In the genomic region with DNA sequence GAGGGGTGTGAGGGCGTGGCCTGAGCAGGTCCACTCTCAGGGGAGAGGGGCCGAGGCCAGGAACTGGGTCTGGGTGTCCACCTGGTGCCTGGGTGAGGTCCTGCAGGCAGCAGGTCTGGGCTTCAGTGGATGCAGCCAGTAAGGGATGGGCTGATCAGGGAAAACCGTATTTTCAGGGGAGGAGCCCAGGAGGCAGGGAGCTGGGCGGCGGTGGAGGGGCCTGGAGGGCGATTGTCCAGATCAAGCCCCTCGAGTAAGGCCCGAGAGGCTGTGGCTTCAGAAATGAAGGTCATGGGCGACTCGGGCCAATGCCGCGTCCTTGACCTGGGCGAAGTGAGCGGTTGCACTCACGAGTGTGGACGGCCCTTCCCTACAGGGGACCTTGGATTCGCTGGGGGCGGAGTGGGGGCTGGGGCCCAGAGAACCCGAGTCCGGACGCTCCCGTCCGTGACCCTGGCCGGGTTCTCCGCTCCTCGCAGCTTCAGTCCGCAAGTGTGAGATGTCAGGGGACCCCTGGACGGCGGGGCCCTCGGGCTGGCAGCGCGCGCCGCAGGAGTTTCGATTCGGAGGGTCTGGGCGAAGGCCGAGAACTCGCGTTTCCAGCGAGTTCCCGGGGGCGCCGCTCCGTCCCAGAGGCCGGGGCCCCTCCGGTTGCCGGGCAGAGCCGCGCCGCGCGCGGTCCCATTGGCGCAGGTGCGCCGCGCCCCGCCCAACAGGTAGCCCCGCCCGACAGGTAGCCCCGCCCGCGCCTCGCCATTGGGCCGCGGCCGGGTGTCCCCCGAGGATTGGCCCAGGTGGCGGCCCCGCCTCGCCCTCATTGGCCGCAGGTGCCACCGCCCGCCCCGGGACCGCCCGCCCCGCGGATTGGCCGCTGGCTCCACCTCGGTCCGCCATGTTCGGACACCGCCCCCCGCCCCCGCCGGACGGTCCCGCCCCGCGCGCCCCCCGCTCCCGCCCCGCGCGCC, we compare ENCODE assay signal across 8 cellular contexts. TPM values are rescaled to one million over a fixed set of nuclear protein-coding genes. Genes with fewer than 3 reads are reported as not detected.
DNase-seq lines count a peak whose midpoint lies in the region; ATAC-seq and TF ChIP-seq lines count a peak whose summit lies in the region.

A gene (plus strand): TSS at position 895 of the 965 bp plus-strand sequence. CDS start 220 bp downstream, outside the sequence.

- peaks cover 12% of the 10 kb centered on the region for H3K4me1 ChIP-seq in DOHH2 (ENCODE audit: control insufficient read depth, low read length)
- H3K4me1 ChIP-seq in suprapubic skin = peaks cover 45% of the 10 kb centered on the region

- ATAC-seq in HG03039 (IDR thresholded peaks at IDR 0.05; ENCODE audit: unreplicated experiment) = peak; percentile 52

- H3K9me2 ChIP-seq in DOHH2 (replicated peaks; ENCODE audit: control insufficient read depth, low read length) = no peaks in the 10 kb centered on the region
- no peaks in the 10 kb centered on the region for H3K9me2 ChIP-seq in neural cell (ENCODE audit: insufficient read depth, low read length)

- DNase-seq in NOMO-1 treated with DMSO at 0.1 percent for 48 hours (lab: John Stamatoyannopoulos, UW; ENCODE audit: unreplicated experiment) (peak; percentile 54), fibroblast of pulmonary artery (ENCODE audit: low read depth) (no peak), suprapubic skin (ENCODE audit: low spot score in 2 of 2) (peak in 1 of 2 donors; percentile 84), middle frontal gyrus (ENCODE audit: extremely low spot score, low spot score) (no peak)
- DNase-seq in activated T-cell treated with anti-CD3 and anti-CD28 coated beads, Interleukin-2, amount 50 U/mL, for 24 hours = peak; percentile 97

- no peak within 1 kb of the TSS for H2AFZ ChIP-seq in neural cell (ENCODE audit: low read depth, low read length)

- H3K27ac Mint-ChIP-seq in activated T-cell treated with anti-CD3 and anti-CD28 coated beads, Interleukin-2, amount 50 U/mL, for 24 hours = peak within 1 kb of the TSS; percentile 61

- no peak for TF ChIP-seq CTCF in DOHH2 (IDR thresholded peaks at IDR 0.05; ENCODE audit: low read depth, low read length, poor library complexity, severe bottlenecking)
- peak; percentile 19 for TF ChIP-seq CTCF in fibroblast of pulmonary artery (IDR thresholded peaks at IDR 0.05; ENCODE audit: low read length, missing control alignments)
- TF ChIP-seq CTCF in neural cell (IDR thresholded peaks at IDR 0.05; ENCODE audit: poor library complexity, severe bottlenecking) = no peak
- TF ChIP-seq CTCF in suprapubic skin (IDR thresholded peaks at IDR 0.05) = peak in 1 of 2 donors; percentile 9

- H3F3A ChIP-seq in DOHH2 (ENCODE audit: control insufficient read depth, insufficient read depth) (no peaks in the 10 kb centered on the region), neural cell (ENCODE audit: insufficient read depth, low read length, poor library complexity, severe bottlenecking) (no peaks in the 10 kb centered on the region)

- H3K79me2 ChIP-seq in DOHH2 (ENCODE audit: control insufficient read depth, low read length) (no peaks in the 10 kb centered on the region), neural cell (replicated peaks; ENCODE audit: insufficient read depth, low read length) (no peaks in the 10 kb centered on the region)

- H3K9me3 Mint-ChIP-seq in activated T-cell treated with anti-CD3 and anti-CD28 coated beads, Interleukin-2, amount 50 U/mL, for 24 hours = no peaks in the 10 kb centered on the region

- H4K20me1 ChIP-seq in DOHH2 (ENCODE audit: control insufficient read depth, insufficient read depth, low read depth, low read length) = no peaks in the 10 kb centered on the region
- no peaks in the 10 kb centered on the region for H4K20me1 ChIP-seq in neural cell (ENCODE audit: insufficient read depth)

- TF ChIP-seq EP300 in neural cell (conservative IDR thresholded peaks at IDR 0.05; ENCODE audit: poor library complexity, severe bottlenecking) (no peak), suprapubic skin (IDR thresholded peaks at IDR 0.05) (no peak)

- H3K27ac ChIP-seq in DOHH2 (ENCODE audit: low read depth, low read length) = no peak within 1 kb of the TSS
- H3K27ac ChIP-seq in neural cell (ENCODE audit: low read length) = no peak within 1 kb of the TSS
- H3K27ac ChIP-seq in suprapubic skin = peak within 1 kb of the TSS; percentile 3

- H3K4me2 ChIP-seq in DOHH2 (ENCODE audit: low read length) (peak within 1 kb of the TSS; percentile 65), neural cell (ENCODE audit: low read length) (no peak within 1 kb of the TSS)

- H3K9ac ChIP-seq in neural cell (ENCODE audit: low read length) = no peak within 1 kb of the TSS

- H3K4me3 ChIP-seq in DOHH2 (ENCODE audit: low read length) (peak within 1 kb of the TSS; percentile 71), fibroblast of pulmonary artery (replicated peaks; ENCODE audit: low read depth, low read length) (no peak within 1 kb of the TSS), neural cell (ENCODE audit: low read length) (peak within 1 kb of the TSS; percentile 61), suprapubic skin (peak within 1 kb of the TSS; percentile 62)

- H3K36me3 ChIP-seq in DOHH2 (ENCODE audit: control insufficient read depth, low read length) (no peaks in the 10 kb centered on the region), neural cell (ENCODE audit: insufficient read depth, low read length) (no peaks in the 10 kb centered on the region), suprapubic skin (no peaks in the 10 kb centered on the region)

- 0% methylated on average over 3 of the region's 98 CpGs for WGBS in suprapubic skin

- no peaks in the 10 kb centered on the region for H3K36me3 Mint-ChIP-seq in activated T-cell treated with anti-CD3 and anti-CD28 coated beads, Interleukin-2, amount 50 U/mL, for 24 hours (ENCODE audit: low read depth)

- H3K27me3 Mint-ChIP-seq in activated T-cell treated with anti-CD3 and anti-CD28 coated beads, Interleukin-2, amount 50 U/mL, for 24 hours = peaks cover 21% of the 10 kb centered on the region

- H3K9me3 ChIP-seq in DOHH2 (ENCODE audit: control insufficient read depth, insufficient read depth, low read length) = no peaks in the 10 kb centered on the region
- H3K9me3 ChIP-seq in neural cell (ENCODE audit: low read length) = no peaks in the 10 kb centered on the region
- H3K9me3 ChIP-seq in suprapubic skin = no peaks in the 10 kb centered on the region

- no peaks in the 10 kb centered on the region; the same call in 1 of the 2 replicates for H3K27me3 ChIP-seq in DOHH2 (ENCODE audit: control insufficient read depth, low read length)
- H3K27me3 ChIP-seq in neural cell (ENCODE audit: insufficient read depth, low read depth, low read length) = peaks cover 52% of the 10 kb centered on the region
- peaks cover 44% of the 10 kb centered on the region for H3K27me3 ChIP-seq in suprapubic skin

- H3K4me1 Mint-ChIP-seq in activated T-cell treated with anti-CD3 and anti-CD28 coated beads, Interleukin-2, amount 50 U/mL, for 24 hours (ENCODE audit: low read depth) = peaks cover 26% of the 10 kb centered on the region

- TF ChIP-seq RAD21 in neural cell (conservative IDR thresholded peaks at IDR 0.05) = no peak

- H3K4me3 Mint-ChIP-seq in activated T-cell treated with anti-CD3 and anti-CD28 coated beads, Interleukin-2, amount 50 U/mL, for 24 hours = peak within 1 kb of the TSS; percentile 78

- TF ChIP-seq POLR2A in suprapubic skin (IDR thresholded peaks at IDR 0.05) = no peak

TF ChIP-seq in neural cell, 6 proteins besides CTCF, POLR2A, EP300 and RAD21:
- TF ChIP-seq TAF1 (IDR thresholded peaks at IDR 0.05; ENCODE audit: low read depth) (no peak), EZH2 (IDR thresholded peaks at IDR 0.05; ENCODE audit: borderline replicate concordance, insufficient read depth, low read length, poor library complexity, severe bottlenecking) (peak; percentile 66)

RNA-seq across cellular contexts. Expression of the gene that starts here (rescaled TPM):
- 54.9 and 69.9 TPM in 2 replicates for polyA plus RNA-seq in neural cell
- polyA minus RNA-seq in neural cell = 38.3 and 39.0 TPM in 2 replicates
- total RNA-seq in suprapubic skin = 10 to 100 TPM; 21.7 to 31.5 (median 25.4) TPM

Comparison
In these comparisons a context has a peak if more than half of its experiments do, and no peak if none do; other contexts are left out.
1. DNase-seq: peak in NOMO-1 treated with DMSO at 0.1 percent for 48 hours (single experiment) and activated T-cell treated with anti-CD3 and anti-CD28 coated beads, Interleukin-2, amount 50 U/mL, for 24 hours (single experiment); none in fibroblast of pulmonary artery (single experiment) and middle frontal gyrus (single experiment).